ENCODE assay signal across 33 cellular contexts in the genomic region with DNA sequence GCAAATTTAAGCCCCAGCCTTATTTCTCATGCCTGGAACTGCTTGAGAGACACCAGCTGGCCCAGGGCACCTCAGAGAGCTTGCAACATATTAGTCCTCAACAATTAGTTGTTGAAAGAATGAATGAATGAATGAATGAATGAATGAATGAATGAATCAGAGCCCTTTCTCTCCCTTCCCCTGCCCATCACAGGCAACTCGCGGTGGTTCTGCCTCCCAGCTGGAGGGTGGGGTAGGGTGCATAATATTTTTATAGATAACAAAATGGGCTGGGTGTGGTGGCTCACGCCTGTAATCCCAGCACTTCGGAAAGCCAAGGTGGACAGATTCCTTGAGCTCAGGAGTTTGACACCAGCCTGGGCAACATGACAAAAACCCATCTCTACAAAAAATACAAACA.
"Had no signal": no experiment of that assay in that cellular context is flagged by ENCODE, and none has a peak within 500 bp of the region (broad histone marks: within the 10 kb centered on the region; RNA-seq: fewer than 3 reads in every experiment).

No MANE protein-coding gene starts in this region.

- H3K4me3 Mint-ChIP-seq: activated CD4-positive, alpha-beta memory T cell treated with anti-CD3 and anti-CD28 coated beads for 36 hours; activated CD4-positive, alpha-beta T cell treated with anti-CD3 and anti-CD28 coated beads for 36 hours; activated CD4-positive, alpha-beta T cell treated with anti-CD3 and anti-CD28 coated beads, Interleukin-2, amount 10 ng/mL, durations not matched to agents 24 days and 14 days; activated CD8-positive, alpha-beta memory T cell treated with anti-CD3 and anti-CD28 coated beads, Interleukin-2, amount 10 ng/mL, durations not matched to agents 7 days and 5 days; activated CD8-positive, alpha-beta T cell treated with anti-CD3 and anti-CD28 coated beads, Interleukin-2, amount 10 ng/mL, durations not matched to agents 7 days and 5 days; activated naive CD4-positive, alpha-beta T cell treated with anti-CD3 and anti-CD28 coated beads for 36 hours; activated naive CD4-positive, alpha-beta T cell treated with anti-CD3 and anti-CD28 coated beads, Interleukin-2, amount 50 U/mL, for 24 hours; activated naive CD8-positive, alpha-beta T cell treated with anti-CD3 and anti-CD28 coated beads, Interleukin-2, amount 10 ng/mL, durations not matched to agents 7 days and 5 days; central memory CD8-positive, alpha-beta T cell; effector memory CD8-positive, alpha-beta T cell; T-helper 17 cell; T-helper 2 cell treated with Interferon-gamma antibody and Interleukin-4, amounts not matched to agents 5 μg/mL and 100 μg/mL, for 36 hours had no signal

- H3K9me3 ChIP-seq: esophagus squamous epithelium, gastroesophageal sphincter had no signal

- ATAC-seq: activated CD4-positive, alpha-beta T cell treated with anti-CD3 and anti-CD28 coated beads for 36 hours; activated CD8-positive, alpha-beta memory T cell treated with anti-CD3 and anti-CD28 coated beads, Interleukin-2, amount 10 ng/mL, durations not matched to agents 7 days and 5 days; activated CD8-positive, alpha-beta T cell treated with anti-CD3 and anti-CD28 coated beads, Interleukin-2, amount 10 ng/mL, durations not matched to agents 7 days and 5 days; effector memory CD8-positive, alpha-beta T cell; gastroesophageal sphincter; T-helper 17 cell had no signal

- H3K9me3 Mint-ChIP-seq: activated CD4-positive, alpha-beta memory T cell treated with anti-CD3 and anti-CD28 coated beads for 36 hours; activated CD4-positive, alpha-beta T cell treated with anti-CD3 and anti-CD28 coated beads, Interleukin-2, amount 10 ng/mL, durations not matched to agents 24 days and 14 days; activated naive CD4-positive, alpha-beta T cell treated with anti-CD3 and anti-CD28 coated beads for 36 hours; activated naive CD4-positive, alpha-beta T cell treated with anti-CD3 and anti-CD28 coated beads, Interleukin-2, amount 50 U/mL, for 24 hours; activated naive CD8-positive, alpha-beta T cell treated with anti-CD3 and anti-CD28 coated beads, Interleukin-2, amount 10 ng/mL, durations not matched to agents 7 days and 5 days; activated T-helper 2 cell treated with anti-CD3 and anti-CD28 coated beads, Interferon-gamma antibody, Interleukin-2, Interleukin-4, amounts not matched to agents 10 μg/mL and 5 μg/mL and 100 μg/mL, durations not matched to agents 14 hours and 24 hours and 36 hours; central memory CD8-positive, alpha-beta T cell; effector memory CD8-positive, alpha-beta T cell; T-helper 2 cell treated with Interferon-gamma antibody and Interleukin-4, amounts not matched to agents 5 μg/mL and 100 μg/mL, for 36 hours had no signal

- H3K4me3 ChIP-seq: esophagus squamous epithelium, gastroesophageal sphincter had no signal

- H3K27me3 ChIP-seq: brain microvascular endothelial cell, esophagus squamous epithelium, gastroesophageal sphincter had no signal

- H3K4me1 Mint-ChIP-seq: activated CD8-positive, alpha-beta memory T cell treated with anti-CD3 and anti-CD28 coated beads, Interleukin-2, amount 10 ng/mL, durations not matched to agents 7 days and 5 days; activated naive CD8-positive, alpha-beta T cell treated with anti-CD3 and anti-CD28 coated beads, Interleukin-2, amount 10 ng/mL, durations not matched to agents 7 days and 5 days had no signal

- H3K36me3 Mint-ChIP-seq: activated CD4-positive, alpha-beta memory T cell treated with anti-CD3 and anti-CD28 coated beads for 36 hours; activated CD8-positive, alpha-beta memory T cell treated with anti-CD3 and anti-CD28 coated beads, Interleukin-2, amount 10 ng/mL, durations not matched to agents 7 days and 5 days; activated naive CD4-positive, alpha-beta T cell treated with anti-CD3 and anti-CD28 coated beads, Interleukin-2, amount 50 U/mL, for 24 hours; activated naive CD8-positive, alpha-beta T cell treated with anti-CD3 and anti-CD28 coated beads, Interleukin-2, amount 10 ng/mL, durations not matched to agents 7 days and 5 days had no signal

- H3K27me3 Mint-ChIP-seq: activated CD4-positive, alpha-beta memory T cell treated with anti-CD3 and anti-CD28 coated beads for 36 hours; activated CD4-positive, alpha-beta T cell treated with anti-CD3 and anti-CD28 coated beads for 36 hours; activated CD4-positive, alpha-beta T cell treated with anti-CD3 and anti-CD28 coated beads, Interleukin-2, amount 10 ng/mL, durations not matched to agents 24 days and 14 days; activated CD8-positive, alpha-beta memory T cell treated with anti-CD3 and anti-CD28 coated beads, Interleukin-2, amount 10 ng/mL, durations not matched to agents 7 days and 5 days; activated naive CD4-positive, alpha-beta T cell treated with anti-CD3 and anti-CD28 coated beads, Interleukin-2, amount 50 U/mL, for 24 hours; activated naive CD8-positive, alpha-beta T cell treated with anti-CD3 and anti-CD28 coated beads, Interleukin-2, amount 10 ng/mL, durations not matched to agents 7 days and 5 days; effector memory CD8-positive, alpha-beta T cell; T-helper 17 cell had no signal

- DNase-seq: activated CD4-positive, alpha-beta memory T cell treated with anti-CD3 and anti-CD28 coated beads for 36 hours; activated CD4-positive, alpha-beta T cell treated with anti-CD3 and anti-CD28 coated beads for 36 hours; activated CD4-positive, alpha-beta T cell treated with anti-CD3 and anti-CD28 coated beads, Interleukin-2, amount 10 ng/mL, durations not matched to agents 24 days and 14 days; activated CD4-positive, CD25-positive, alpha-beta regulatory T cell; activated CD4-positive, CD25-positive, alpha-beta regulatory T cell treated with anti-CD3 and anti-CD28 coated beads, Interleukin-2, amount 50 U/mL, for 72 hours; activated CD8-positive, alpha-beta memory T cell treated with anti-CD3 and anti-CD28 coated beads, Interleukin-2, amount 10 ng/mL, durations not matched to agents 7 days and 5 days; activated CD8-positive, alpha-beta memory T cell treated with anti-CD3 and anti-CD28 coated beads, Interleukin-2, amount 50 U/mL, for 4 hours; activated CD8-positive, alpha-beta T cell treated with anti-CD3 and anti-CD28 coated beads, Interleukin-2, amount 10 ng/mL, durations not matched to agents 7 days and 5 days; activated effector memory CD4-positive, alpha-beta T cell treated with anti-CD3 and anti-CD28 coated beads, Interleukin-2, amount 50 U/mL, for 16 hours; activated naive CD4-positive, alpha-beta T cell treated with anti-CD3 and anti-CD28 coated beads for 36 hours; activated naive CD8-positive, alpha-beta T cell treated with anti-CD3 and anti-CD28 coated beads, Interleukin-2, amount 10 ng/mL, durations not matched to agents 7 days and 5 days; activated T-cell treated with anti-CD3 and anti-CD28 coated beads, Interleukin-2, amount 50 U/mL, for 1 hour; amniotic stem cell; anterior cingulate cortex; brain microvascular endothelial cell; cortex of kidney; dermis blood vessel endothelial cell; effector CD4-positive, alpha-beta T cell; effector memory CD8-positive, alpha-beta T cell; esophagus squamous epithelium; foreskin melanocyte; head of caudate nucleus; T-helper 1 cell; T-helper 17 cell; T1000 had no signal

- H3K36me3 ChIP-seq: brain microvascular endothelial cell, esophagus squamous epithelium, gastroesophageal sphincter had no signal

- H3K27ac Mint-ChIP-seq: activated CD4-positive, alpha-beta memory T cell treated with anti-CD3 and anti-CD28 coated beads for 36 hours; activated CD4-positive, alpha-beta T cell treated with anti-CD3 and anti-CD28 coated beads for 36 hours; activated CD4-positive, alpha-beta T cell treated with anti-CD3 and anti-CD28 coated beads, Interleukin-2, amount 10 ng/mL, durations not matched to agents 24 days and 14 days; activated CD8-positive, alpha-beta memory T cell treated with anti-CD3 and anti-CD28 coated beads, Interleukin-2, amount 10 ng/mL, durations not matched to agents 7 days and 5 days; activated CD8-positive, alpha-beta T cell treated with anti-CD3 and anti-CD28 coated beads, Interleukin-2, amount 10 ng/mL, durations not matched to agents 7 days and 5 days; activated naive CD4-positive, alpha-beta T cell treated with anti-CD3 and anti-CD28 coated beads for 36 hours; activated naive CD4-positive, alpha-beta T cell treated with anti-CD3 and anti-CD28 coated beads, Interleukin-2, amount 50 U/mL, for 24 hours; activated naive CD8-positive, alpha-beta T cell treated with anti-CD3 and anti-CD28 coated beads, Interleukin-2, amount 10 ng/mL, durations not matched to agents 7 days and 5 days; activated T-helper 2 cell treated with anti-CD3 and anti-CD28 coated beads, Interferon-gamma antibody, Interleukin-2, Interleukin-4, amounts not matched to agents 10 μg/mL and 5 μg/mL and 100 μg/mL, durations not matched to agents 14 hours and 24 hours and 36 hours; effector memory CD8-positive, alpha-beta T cell; T-helper 17 cell; T-helper 2 cell treated with Interferon-gamma antibody and Interleukin-4, amounts not matched to agents 5 μg/mL and 100 μg/mL, for 36 hours had no signal

- FAIRE-seq: astrocyte, bronchial epithelial cell had no signal

- H3K27ac ChIP-seq: brain microvascular endothelial cell, epithelial cell of prostate, esophagus squamous epithelium, gastroesophageal sphincter had no signal
